Comparison of ENCODE assay signal across 9 cellular contexts in the genomic region with DNA sequence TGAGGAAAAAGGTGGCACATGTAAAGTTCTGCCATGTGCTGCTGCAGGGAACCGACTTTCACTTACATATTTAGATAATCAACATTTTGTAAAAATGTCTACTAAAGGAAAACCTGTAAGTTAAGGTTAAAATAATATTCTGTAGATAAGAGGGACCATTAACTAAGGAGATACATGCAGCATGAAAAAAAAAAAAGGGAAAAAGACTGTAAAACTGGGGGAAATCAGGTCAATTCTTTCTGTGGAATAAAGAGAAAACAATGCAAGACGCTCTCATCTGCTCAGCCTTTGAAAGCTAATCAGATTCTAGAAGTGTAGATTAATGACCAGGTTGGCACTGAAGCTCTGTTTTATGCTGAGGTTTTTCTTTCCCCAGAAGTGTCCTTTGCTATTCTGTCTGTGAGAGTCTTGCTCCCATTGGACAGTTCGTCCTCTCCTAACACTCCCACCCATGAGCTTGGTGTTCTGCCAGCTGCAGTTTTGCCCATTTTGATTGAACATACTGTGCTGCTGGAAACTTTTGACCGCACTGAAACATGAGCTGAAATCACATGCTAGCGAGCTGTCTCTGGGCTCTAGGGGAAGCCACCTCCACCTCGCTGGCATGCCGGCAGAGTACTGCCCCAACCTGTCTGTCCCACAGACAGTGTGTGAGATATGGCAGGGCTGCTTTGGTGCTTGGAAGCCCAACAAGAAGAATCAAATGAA. TPM values are rescaled to one million over a fixed set of nuclear protein-coding genes. Genes with fewer than 3 reads are reported as not detected.
A peak's percentile ranks its signal among the peaks of the same experiment; 100 is the strongest.
DNase-seq lines count a peak whose midpoint lies in the region; ATAC-seq and TF ChIP-seq lines count a peak whose summit lies in the region.
"Had no signal": no experiment of that assay in that cellular context is flagged by ENCODE, and none has a peak within 500 bp of the region (broad histone marks: within the 10 kb centered on the region; RNA-seq: fewer than 3 reads in every experiment).

No MANE protein-coding gene starts in this region.

- DNase-seq in activated CD8-positive, alpha-beta memory T cell treated with anti-CD3 and anti-CD28 coated beads, Interleukin-2, amount 10 ng/mL, durations not matched to agents 7 days and 5 days = no peak
- no peak for DNase-seq in activated CD8-positive, alpha-beta memory T cell treated with anti-CD3 and anti-CD28 coated beads, Interleukin-2, amount 50 U/mL, for 48 hours
- DNase-seq in left colon (peak; percentile 70 to 83), stomach (peak; percentile 91), glutamatergic neuron (no peak)
- DNase-seq: DND-41 had no signal

- no peaks in the 10 kb centered on the region for H3K9me3 Mint-ChIP-seq in activated CD8-positive, alpha-beta memory T cell treated with anti-CD3 and anti-CD28 coated beads, Interleukin-2, amount 10 ng/mL, durations not matched to agents 7 days and 5 days (ENCODE audit: low read depth)
- H3K9me3 Mint-ChIP-seq in brain = no peaks in the 10 kb centered on the region
- no peaks in the 10 kb centered on the region for H3K9me3 Mint-ChIP-seq in glutamatergic neuron (ENCODE audit: unreplicated experiment)

- WGBS in stomach, 5 donors = 18 to 48% (median 20%) methylated on average over 7 of the region's 7 CpGs

- intact Hi-C loops in left colon (cut with DNase I, micrococcal nuclease) (no loop called here), stomach (cut with DNase I; ENCODE audit: low total_unique reads) (no loop called here)

- H3K27me3 ChIP-seq in stomach = no peaks in the 10 kb centered on the region

- H3K36me3 Mint-ChIP-seq in activated CD8-positive, alpha-beta memory T cell treated with anti-CD3 and anti-CD28 coated beads, Interleukin-2, amount 10 ng/mL, durations not matched to agents 7 days and 5 days = peaks cover 42% of the 10 kb centered on the region
- H3K36me3 Mint-ChIP-seq in brain = peaks cover 46% of the 10 kb centered on the region
- no peaks in the 10 kb centered on the region for H3K36me3 Mint-ChIP-seq in glutamatergic neuron (ENCODE audit: unreplicated experiment)

- ATAC-seq in activated CD8-positive, alpha-beta memory T cell treated with anti-CD3 and anti-CD28 coated beads, Interleukin-2, amount 10 ng/mL, durations not matched to agents 7 days and 5 days = no peak
- ATAC-seq in left colon (peak; percentile 42), GM19463 (IDR thresholded peaks at IDR 0.05; ENCODE audit: unreplicated experiment) (no peak), GM18870 (IDR thresholded peaks at IDR 0.05; ENCODE audit: unreplicated experiment) (no peak)

- peak; percentile 46 for TF ChIP-seq EP300 in stomach (IDR thresholded peaks at IDR 0.05)

- no peaks in the 10 kb centered on the region for H3K9me3 ChIP-seq in stomach

- CTCF ChIA-PET in activated CD8-positive, alpha-beta memory T cell treated with anti-CD3 and anti-CD28 coated beads, Interleukin-2, amount 10 ng/mL, durations not matched to agents 7 days and 5 days (lab: Charles Lee) = interaction anchor here (0.7 to 2.2 kb wide), 6 partner anchors 9 to 93 kb away, joined by 3 to 15 read pairs (median 6); a partner anchor contains a TSS

- no peak overlapping the region for H3K4me3 Mint-ChIP-seq in activated CD8-positive, alpha-beta memory T cell treated with anti-CD3 and anti-CD28 coated beads, Interleukin-2, amount 10 ng/mL, durations not matched to agents 7 days and 5 days
- peak overlapping the region in 2 of 5 experiments; percentile 10 to 33 for H3K4me3 Mint-ChIP-seq in brain
- no peak overlapping the region for H3K4me3 Mint-ChIP-seq in glutamatergic neuron (ENCODE audit: unreplicated experiment)

- peaks cover 27 to 72% (median 52%) of the 10 kb centered on the region in 4 donors for H3K4me1 ChIP-seq in stomach

- no peaks in the 10 kb centered on the region for H3K27me3 Mint-ChIP-seq in activated CD8-positive, alpha-beta memory T cell treated with anti-CD3 and anti-CD28 coated beads, Interleukin-2, amount 10 ng/mL, durations not matched to agents 7 days and 5 days
- H3K27me3 Mint-ChIP-seq in brain (peaks cover 2% of the 10 kb centered on the region), glutamatergic neuron (ENCODE audit: unreplicated experiment) (no peaks in the 10 kb centered on the region)

- no peak for TF ChIP-seq POLR2A in stomach (IDR thresholded peaks at IDR 0.05)

- TF ChIP-seq CTCF in brain (conservative IDR thresholded peaks at IDR 0.05) (no peak), stomach (IDR thresholded peaks at IDR 0.05) (no peak), glutamatergic neuron (IDR thresholded peaks at IDR 0.05; ENCODE audit: partially characterized antibody, unreplicated experiment) (no peak)

- H3K4me1 Mint-ChIP-seq in activated CD8-positive, alpha-beta memory T cell treated with anti-CD3 and anti-CD28 coated beads, Interleukin-2, amount 10 ng/mL, durations not matched to agents 7 days and 5 days = peaks cover 35% of the 10 kb centered on the region
- H3K4me1 Mint-ChIP-seq in brain (peaks cover 12% of the 10 kb centered on the region), glutamatergic neuron (ENCODE audit: low read depth, unreplicated experiment) (no peaks in the 10 kb centered on the region)

- H3K36me3 ChIP-seq in stomach = peaks cover 6 to 35% (median 22%) of the 10 kb centered on the region in 4 donors

- H3K4me3 ChIP-seq in stomach = no peak overlapping the region

- peak overlapping the region; percentile 69 to 86 (median 85) for H3K27ac ChIP-seq in stomach

- H3K27ac Mint-ChIP-seq in activated CD8-positive, alpha-beta memory T cell treated with anti-CD3 and anti-CD28 coated beads, Interleukin-2, amount 10 ng/mL, durations not matched to agents 7 days and 5 days = peak overlapping the region; percentile 41
- H3K27ac Mint-ChIP-seq in brain = peak overlapping the region in 3 of 5 experiments; percentile 68 to 81 (median 71)
- H3K27ac Mint-ChIP-seq in glutamatergic neuron (ENCODE audit: unreplicated experiment) = no peak overlapping the region

RNA-seq across cellular contexts. Expression of a gene that starts 39.7 kb away (rescaled TPM):
- total RNA-seq in activated CD8-positive, alpha-beta memory T cell treated with anti-CD3 and anti-CD28 coated beads, Interleukin-2, amount 10 ng/mL, durations not matched to agents 7 days and 5 days = 10 to 100 TPM; 23.2 to 32.9 TPM
- polyA plus RNA-seq in brain (ENCODE audit: insufficient read depth, low read depth, low replicate concordance) = 4.3 TPM
- 10 to 100 TPM; 30.7 to 32.4 TPM for total RNA-seq in left colon
- 10 to 100 TPM; 14.6 to 46.4 (median 31.0) TPM for total RNA-seq in stomach
- polyA plus RNA-seq in stomach = 10 to 100 TPM in 1 of 3 donors, 1 to 10 TPM in 2; 8.2 to 10.7 (median 8.3) TPM
- 11.4 TPM for total RNA-seq in glutamatergic neuron (ENCODE audit: unreplicated experiment)

RNA-seq across cellular contexts. Expression of a gene that starts 41.3 kb away (rescaled TPM):
- 1 to 10 TPM; 1.8 to 2.2 TPM for total RNA-seq in activated CD8-positive, alpha-beta memory T cell treated with anti-CD3 and anti-CD28 coated beads, Interleukin-2, amount 10 ng/mL, durations not matched to agents 7 days and 5 days
- 0.24 TPM for polyA plus RNA-seq in brain (ENCODE audit: insufficient read depth, low read depth, low replicate concordance)
- under 1 TPM; 0.25 to 0.37 TPM for total RNA-seq in left colon
- total RNA-seq in stomach = under 1 TPM in 2 of 5 donors, not detected in 3; 0.58 to 0.73 TPM
- polyA plus RNA-seq in stomach = under 1 TPM; 0.23 to 0.31 (median 0.25) TPM
- total RNA-seq in glutamatergic neuron (ENCODE audit: unreplicated experiment) = 0.49 TPM

RNA-seq across cellular contexts. Expression of a gene that starts 41.5 kb away (rescaled TPM):
- 100 to 1,000 TPM; 126 to 132 TPM for total RNA-seq in activated CD8-positive, alpha-beta memory T cell treated with anti-CD3 and anti-CD28 coated beads, Interleukin-2, amount 10 ng/mL, durations not matched to agents 7 days and 5 days
- polyA plus RNA-seq in brain (ENCODE audit: insufficient read depth, low read depth, low replicate concordance) (101 TPM), stomach (100 to 1,000 TPM; 160 to 185 (median 167) TPM)
- total RNA-seq in left colon (100 to 1,000 TPM in 1 of 2 donors, 10 to 100 TPM in 1; 99.0 to 114 TPM), stomach (100 to 1,000 TPM in 3 of 5 donors, 10 to 100 TPM in 1, 1 to 10 TPM in 1; 7.8 to 192 (median 101) TPM), glutamatergic neuron (ENCODE audit: unreplicated experiment) (94.6 TPM)

Comparison
In these comparisons a context has a peak if more than half of its experiments do, and no peak if none do; other contexts are left out.
1. DNase-seq: peak in left colon (2 of 2) and stomach (single experiment); none in activated CD8-positive, alpha-beta memory T cell treated with anti-CD3 and anti-CD28 coated beads, Interleukin-2, amount 10 ng/mL, durations not matched to agents 7 days and 5 days (single experiment), activated CD8-positive, alpha-beta memory T cell treated with anti-CD3 and anti-CD28 coated beads, Interleukin-2, amount 50 U/mL, for 48 hours (single experiment) and glutamatergic neuron (single experiment).